In genomic region chr1:183416850-183417690, GRCh38 we compare ENCODE assay signal across 9 cellular contexts. TPM values are rescaled to one million over a fixed set of nuclear protein-coding genes. Genes with fewer than 3 reads are reported as not detected.
DNase-seq lines count a peak whose midpoint lies in the region; ATAC-seq, FAIRE-seq and TF ChIP-seq lines count a peak whose summit lies in the region.
"Had no signal": no experiment of that assay in that cellular context is flagged by ENCODE, and none has a peak within 500 bp of the region (broad histone marks: within the 10 kb centered on the region; RNA-seq: fewer than 3 reads in every experiment).

No MANE protein-coding gene starts in this region.

- peak; percentile 72 for DNase-seq in activated CD4-positive, alpha-beta T cell treated with anti-CD3 and anti-CD28 coated beads for 36 hours
- no peak for DNase-seq in activated CD4-positive, alpha-beta T cell treated with anti-CD3 and anti-CD28 coated beads for 1 hour
- DNase-seq in SK-N-SH = peak; percentile 83
- peak; percentile 34 for DNase-seq in bronchial epithelial cell (ENCODE audit: low read depth)
- DNase-seq in gastrocnemius medialis = no peak
- no peak for DNase-seq in NCI-H2029 (lab: John Stamatoyannopoulos, UW)

- peak; percentile 32 for FAIRE-seq in bronchial epithelial cell (lab: Jason Lieb, UNC)

- H3K9me3 Mint-ChIP-seq in activated CD4-positive, alpha-beta T cell treated with anti-CD3 and anti-CD28 coated beads for 36 hours (ENCODE audit: low read depth) = no peaks in the 10 kb centered on the region

- H3K27me3 ChIP-seq in SK-N-SH (ENCODE audit: insufficient read depth) = peaks cover 34% of the 10 kb centered on the region
- peaks cover 17% of the 10 kb centered on the region for H3K27me3 ChIP-seq in bronchial epithelial cell (ENCODE audit: control insufficient read depth, insufficient read depth, low read length)
- H3K27me3 ChIP-seq in iPS-20b (ENCODE audit: insufficient read depth, low read length) = peaks cover 49% of the 10 kb centered on the region
- peaks cover 37 to 59% (median 49%) of the 10 kb centered on the region in 3 donors for H3K27me3 ChIP-seq in gastrocnemius medialis
- H3K27me3 ChIP-seq: BLaER1 had no signal

- H3K9me2 ChIP-seq in SK-N-SH = no peaks in the 10 kb centered on the region

- intact Hi-C loops in activated CD4-positive, alpha-beta T cell treated with anti-CD3 and anti-CD28 coated beads for 36 hours (cut with DNase I, micrococcal nuclease) = no loop called here
- intact Hi-C loops in gastrocnemius medialis (cut with DNase I; ENCODE audit: low total_unique reads) = no loop called here

- H3K4me1 Mint-ChIP-seq in activated CD4-positive, alpha-beta T cell treated with anti-CD3 and anti-CD28 coated beads for 36 hours = peaks cover 26% of the 10 kb centered on the region

- H3K4me2 ChIP-seq in SK-N-SH = peak overlapping the region; percentile 94
- H3K4me2 ChIP-seq: BLaER1 had no signal

- 19% methylated on average over 51 of the region's 62 CpGs for WGBS in SK-N-SH (ENCODE audit: low lambda C conversion rate)

- no peaks in the 10 kb centered on the region for H3F3A ChIP-seq in SK-N-SH (replicated peaks; ENCODE audit: insufficient read depth)

- TF ChIP-seq CTCF in SK-N-SH (IDR thresholded peaks at IDR 0.05) (no peak), bronchial epithelial cell (IDR thresholded peaks at IDR 0.05; ENCODE audit: insufficient read depth, low read length, severe bottlenecking) (no peak), gastrocnemius medialis (IDR thresholded peaks at IDR 0.05 in 4 of 5, conservative IDR thresholded peaks at IDR 0.05 in 1 of 5) (no peak)

- H4K20me1 ChIP-seq in SK-N-SH (ENCODE audit: insufficient read depth) = no peaks in the 10 kb centered on the region
- H4K20me1 ChIP-seq: BLaER1 had no signal

- H3K9ac ChIP-seq in SK-N-SH (no peak overlapping the region), iPS-20b (ENCODE audit: low read depth, low read length) (peak overlapping the region; percentile 63; the same call in 1 of the 2 replicates)
- H3K9ac ChIP-seq: BLaER1 had no signal

- H3K4me1 ChIP-seq in SK-N-SH (ENCODE audit: control insufficient read depth in 1 of 2, insufficient read depth in 2 of 2, low read depth in 1 of 2, low read length in 1 of 2) = peaks cover 7 to 8% of the 10 kb centered on the region in 2 experiments; a peak in 2 of 4 replicates
- H3K4me1 ChIP-seq in iPS-20b (ENCODE audit: insufficient read depth, low read length) = peaks cover 7% of the 10 kb centered on the region; the same call in 1 of the 2 replicates
- H3K4me1 ChIP-seq in gastrocnemius medialis = peaks cover 10 to 22% of the 10 kb centered on the region in 2 donors
- H3K4me1 ChIP-seq: BLaER1 had no signal

- in situ Hi-C loops in gastrocnemius medialis (cut with MboI; ENCODE audit: low sequenced_read_pairs in 4 of 4) = no loop called here

- H3K27ac Mint-ChIP-seq in activated CD4-positive, alpha-beta T cell treated with anti-CD3 and anti-CD28 coated beads for 36 hours = no peak overlapping the region

- H3K36me3 Mint-ChIP-seq in activated CD4-positive, alpha-beta T cell treated with anti-CD3 and anti-CD28 coated beads for 36 hours (ENCODE audit: low read depth) = no peaks in the 10 kb centered on the region

- POLR2A ChIA-PET in activated CD4-positive, alpha-beta T cell treated with anti-CD3 and anti-CD28 coated beads for 36 hours (lab: Charles Lee) = no interaction called here
- POLR2A ChIA-PET in SK-N-SH (lab: Yijun Ruan, JAX) = no interaction called here

- peaks cover 53% of the 10 kb centered on the region for H3K27me3 Mint-ChIP-seq in activated CD4-positive, alpha-beta T cell treated with anti-CD3 and anti-CD28 coated beads for 36 hours

- peak overlapping the region in 1 of 2 experiments; percentile 67; a peak in 2 of 4 replicates for H3K27ac ChIP-seq in SK-N-SH (ENCODE audit: low read depth in 2 of 2, low read length in 1 of 2)
- no peak overlapping the region for H3K27ac ChIP-seq in iPS-20b (ENCODE audit: low read length)
- no peak overlapping the region for H3K27ac ChIP-seq in gastrocnemius medialis
- H3K27ac ChIP-seq: BLaER1 had no signal

- ATAC-seq in activated CD4-positive, alpha-beta T cell treated with anti-CD3 and anti-CD28 coated beads for 36 hours = peak; percentile 75
- no peak for ATAC-seq in gastrocnemius medialis
- ATAC-seq in GM21717 (IDR thresholded peaks at IDR 0.05; ENCODE audit: unreplicated experiment) = no peak

- CTCF ChIA-PET in activated CD4-positive, alpha-beta T cell treated with anti-CD3 and anti-CD28 coated beads for 36 hours (lab: Charles Lee) = no interaction called here
- CTCF ChIA-PET in SK-N-SH (lab: Yijun Ruan, JAX) = interaction anchor here (0.7 to 2.9 kb wide), 12 partner anchors 11 to 217 kb away, joined by 3 to 16 read pairs (median 3); no protein-coding TSS in a partner anchor

- no peak for TF ChIP-seq EP300 in SK-N-SH (IDR thresholded peaks at IDR 0.05; ENCODE audit: borderline replicate concordance in 1 of 2, low read depth in 1 of 2, low read length in 1 of 2)

- no peak for TF ChIP-seq RAD21 in SK-N-SH (IDR thresholded peaks at IDR 0.05; ENCODE audit: low read length)

- H2AFZ ChIP-seq in SK-N-SH (ENCODE audit: low read depth) = no peak overlapping the region

- H3K4me3 ChIP-seq in SK-N-SH (ENCODE audit: low read depth in 2 of 2, low read length in 1 of 2) = peak overlapping the region; percentile 50 to 60
- no peak overlapping the region for H3K4me3 ChIP-seq in bronchial epithelial cell (ENCODE audit: low read depth, low read length)
- H3K4me3 ChIP-seq in iPS-20b (ENCODE audit: low read length) = peak overlapping the region; percentile 90
- peak overlapping the region in 3 of 4 donors; percentile 32 to 37 (median 36) for H3K4me3 ChIP-seq in gastrocnemius medialis
- H3K4me3 ChIP-seq: BLaER1 had no signal

- H3K4me3 Mint-ChIP-seq in activated CD4-positive, alpha-beta T cell treated with anti-CD3 and anti-CD28 coated beads for 36 hours = peak overlapping the region; percentile 47

- H3K36me3 ChIP-seq in SK-N-SH (replicated peaks in 1 of 2; ENCODE audit: control insufficient read depth in 1 of 2, insufficient read depth in 2 of 2, low read length in 1 of 2) (no peaks in the 10 kb centered on the region), bronchial epithelial cell (ENCODE audit: control insufficient read depth, insufficient read depth, low read length) (no peaks in the 10 kb centered on the region), iPS-20b (ENCODE audit: insufficient read depth, low read depth, low read length) (no peaks in the 10 kb centered on the region), gastrocnemius medialis (no peaks in the 10 kb centered on the region)
- H3K36me3 ChIP-seq: BLaER1 had no signal

- no peaks in the 10 kb centered on the region for H3K79me2 ChIP-seq in SK-N-SH (ENCODE audit: insufficient read depth)

- H3K9me3 ChIP-seq in SK-N-SH (no peaks in the 10 kb centered on the region), iPS-20b (ENCODE audit: insufficient read depth, low read depth, low read length) (no peaks in the 10 kb centered on the region), gastrocnemius medialis (no peaks in the 10 kb centered on the region)

- no peak for TF ChIP-seq POLR2A in gastrocnemius medialis (IDR thresholded peaks at IDR 0.05)

TF ChIP-seq in SK-N-SH, 30 proteins besides CTCF, POLR2A, EP300 and RAD21 (continues in another document):
- TF ChIP-seq FOXJ3 (CRISPR knock-in tag; IDR thresholded peaks at IDR 0.05) = 0 out of 2 replicates have a peak, but pooled peaks have one; percentile 45
- TF ChIP-seq SIN3A (IDR thresholded peaks at IDR 0.05; ENCODE audit: borderline replicate concordance, low read depth, low read length) = peak; percentile 80; the same call in 1 of the 2 replicates
- peak; percentile 7 for TF ChIP-seq CHD2 (IDR thresholded peaks at IDR 0.05; ENCODE audit: low read length, partially characterized antibody)
- peak; percentile 99 for TF ChIP-seq REST (IDR thresholded peaks at IDR 0.05; ENCODE audit: low read depth, low read length)
- TF ChIP-seq MXI1 (IDR thresholded peaks at IDR 0.05; ENCODE audit: low read depth, low read length) = peak; percentile 98

RNA-seq across cellular contexts. Expression of gene NMNAT2, which starts 1.1 kb away (rescaled TPM):
- not detected for total RNA-seq in activated CD4-positive, alpha-beta T cell treated with anti-CD3 and anti-CD28 coated beads for 36 hours
- polyA plus RNA-seq in SK-N-SH (2012; rRNA removed) = 0.06 and 0.07 TPM in 2 replicates
- polyA plus RNA-seq in SK-N-SH (2012; cell fraction: cytosol; rRNA removed) = 0.19 and 0.73 TPM in 2 replicates
- 0.13 and 0.29 TPM in 2 replicates for polyA plus RNA-seq in SK-N-SH (2012; cell fraction: nucleus; rRNA removed)
- total RNA-seq in bronchial epithelial cell (under 0.01 and 0.26 TPM in 2 replicates), gastrocnemius medialis (under 1 TPM in 3 of 4 donors, not detected in 1; 0.10 to 0.29 (median 0.26) TPM)

RNA-seq across cellular contexts. Expression of gene SMG7, which starts 55.2 kb away (rescaled TPM):
- 10 to 100 TPM; 56.6 to 62.1 TPM for total RNA-seq in activated CD4-positive, alpha-beta T cell treated with anti-CD3 and anti-CD28 coated beads for 36 hours
- polyA plus RNA-seq in SK-N-SH (2012; rRNA removed) = 19.8 and 26.0 TPM in 2 replicates
- 18.2 and 21.8 TPM in 2 replicates for polyA plus RNA-seq in SK-N-SH (2012; cell fraction: cytosol; rRNA removed)
- 18.5 and 30.6 TPM in 2 replicates for polyA plus RNA-seq in SK-N-SH (2012; cell fraction: nucleus; rRNA removed)
- total RNA-seq in bronchial epithelial cell (17.9 and 18.3 TPM in 2 replicates), gastrocnemius medialis (10 to 100 TPM; 19.2 to 28.7 (median 26.1) TPM)

Comparison
In these comparisons a context has a peak if more than half of its experiments do, and no peak if none do; other contexts are left out.
1. DNase-seq: peak in activated CD4-positive, alpha-beta T cell treated with anti-CD3 and anti-CD28 coated beads for 36 hours (single experiment), SK-N-SH (single experiment) and bronchial epithelial cell (single experiment); none in activated CD4-positive, alpha-beta T cell treated with anti-CD3 and anti-CD28 coated beads for 1 hour (single experiment), gastrocnemius medialis (0 of 2) and NCI-H2029 (single experiment).